8 cellular contexts compared by ENCODE assay signal in the genomic region with DNA sequence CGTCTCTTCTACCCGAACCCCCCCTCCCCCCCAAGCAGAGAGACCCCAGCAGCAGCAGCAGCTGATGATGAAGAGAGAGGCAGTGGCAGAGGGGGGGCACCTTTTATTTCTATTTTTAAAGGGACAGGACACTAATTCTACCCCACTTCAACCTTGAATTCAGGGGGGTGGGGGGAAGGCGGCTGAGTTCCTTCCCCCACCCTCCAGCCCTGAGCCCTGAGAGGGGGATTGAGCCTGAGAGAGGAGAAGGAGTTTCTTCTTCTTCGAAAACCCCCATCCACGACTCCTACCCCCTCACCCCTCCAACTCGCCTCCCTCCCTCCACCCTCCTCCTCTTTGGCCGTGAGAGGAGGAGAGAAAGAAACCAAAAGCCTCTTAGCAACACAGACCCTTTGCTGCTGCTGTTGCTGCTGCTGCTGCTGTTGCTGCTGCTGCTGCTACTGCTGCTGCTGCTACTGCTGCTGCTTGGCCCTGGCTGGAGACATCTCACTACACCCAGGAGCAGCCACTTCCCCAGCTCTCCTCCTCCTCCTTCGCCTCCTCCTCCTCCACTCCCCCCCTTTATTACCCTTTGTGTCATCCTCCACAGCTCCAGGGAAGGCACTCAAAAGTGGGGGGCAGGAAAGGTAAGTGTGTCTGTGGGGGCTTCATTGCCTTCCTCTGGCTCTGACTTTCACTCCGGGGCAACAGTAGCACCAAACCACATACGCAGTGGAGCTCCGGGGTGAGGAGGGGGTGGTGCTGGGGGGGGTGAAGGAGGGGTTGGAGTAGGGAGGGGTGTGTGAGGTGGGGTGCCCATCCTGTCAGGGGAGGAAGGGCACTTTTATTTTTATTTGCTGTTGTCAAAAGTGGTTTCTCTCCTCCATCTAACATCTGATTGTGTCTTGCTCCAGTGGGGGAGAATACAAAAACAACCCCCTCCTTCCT. TPM values are rescaled to one million over a fixed set of nuclear protein-coding genes. Genes with fewer than 3 reads are reported as not detected.
A peak's percentile ranks its signal among the peaks of the same experiment; 100 is the strongest.
DNase-seq lines count a peak whose midpoint lies in the region; ATAC-seq, FAIRE-seq and TF ChIP-seq lines count a peak whose summit lies in the region.

A gene (plus strand): TSS at position 33 of the 927 bp plus-strand sequence.

- no peaks in the 10 kb centered on the region for H3K9me3 ChIP-seq in CD8-positive, alpha-beta memory T cell (ENCODE audit: low read length)
- no peaks in the 10 kb centered on the region for H3K9me3 ChIP-seq in RWPE2 (ENCODE audit: severe bottlenecking)
- no peaks in the 10 kb centered on the region for H3K9me3 ChIP-seq in hepatocyte (ENCODE audit: low read depth)
- no peaks in the 10 kb centered on the region for H3K9me3 ChIP-seq in gastrocnemius medialis

- peaks cover 36% of the 10 kb centered on the region for H4K20me1 ChIP-seq in hepatocyte (ENCODE audit: insufficient read depth, poor library complexity, severe bottlenecking)

- H3K4me3 Mint-ChIP-seq in CD8-positive, alpha-beta memory T cell: peak within 1 kb of the TSS; percentile 93 to 100 (median 100)

- peak within 1 kb of the TSS; percentile 90 to 99 (median 98) for H3K27ac Mint-ChIP-seq in CD8-positive, alpha-beta memory T cell

- in situ Hi-C loops in gastrocnemius medialis (cut with MboI; ENCODE audit: low sequenced_read_pairs in 4 of 4): no loop called here

- peak within 1 kb of the TSS; percentile 72 for H2AFZ ChIP-seq in hepatocyte

- H3K27me3 Mint-ChIP-seq in CD8-positive, alpha-beta memory T cell: peaks cover 0 to 3% of the 10 kb centered on the region in 2 donors

- 1% methylated on average over 8 of the region's 11 CpGs for WGBS in hepatocyte (ENCODE audit: low lambda C conversion rate, missing lambda C conversion rate)

- peak; percentile 33 for ATAC-seq in HG03432 (IDR thresholded peaks at IDR 0.05; ENCODE audit: unreplicated experiment)
- peak; percentile 30 for ATAC-seq in RWPE2 (ENCODE audit: low read depth)
- peak; percentile 27 to 40 for ATAC-seq in gastrocnemius medialis

- no peaks in the 10 kb centered on the region for H3K27me3 ChIP-seq in CD8-positive, alpha-beta memory T cell (ENCODE audit: insufficient read depth, low read length, poor library complexity, severe bottlenecking)
- H3K27me3 ChIP-seq in RWPE2 (ENCODE audit: insufficient read depth, poor library complexity, severe bottlenecking): no peaks in the 10 kb centered on the region
- no peaks in the 10 kb centered on the region for H3K27me3 ChIP-seq in hepatocyte
- no peaks in the 10 kb centered on the region for H3K27me3 ChIP-seq in gastrocnemius medialis

- H3K27ac ChIP-seq in CD8-positive, alpha-beta memory T cell (ENCODE audit: low read depth, low read length): peak within 1 kb of the TSS; percentile 84
- peak within 1 kb of the TSS; percentile 74 for H3K27ac ChIP-seq in RWPE2 (ENCODE audit: poor library complexity, severe bottlenecking)
- H3K27ac ChIP-seq in angular gyrus (ENCODE audit: low read depth, low read length): peak within 1 kb of the TSS; percentile 94
- H3K27ac ChIP-seq in hepatocyte: peak within 1 kb of the TSS; percentile 94
- peak within 1 kb of the TSS; percentile 95 to 99 (median 98) for H3K27ac ChIP-seq in gastrocnemius medialis

- peak within 1 kb of the TSS; percentile 87 for H3K4me2 ChIP-seq in hepatocyte

- peaks cover 68 to 83% (median 77%) of the 10 kb centered on the region in 3 donors for H3K4me1 Mint-ChIP-seq in CD8-positive, alpha-beta memory T cell

- H3K4me1 ChIP-seq in CD8-positive, alpha-beta memory T cell (ENCODE audit: insufficient read depth, low read length): peaks cover 31% of the 10 kb centered on the region
- H3K4me1 ChIP-seq in RWPE2 (ENCODE audit: insufficient read depth, poor library complexity, severe bottlenecking): peaks cover 16% of the 10 kb centered on the region
- H3K4me1 ChIP-seq in hepatocyte (ENCODE audit: insufficient read depth): peaks cover 23% of the 10 kb centered on the region
- peaks cover 40 to 49% of the 10 kb centered on the region in 2 donors for H3K4me1 ChIP-seq in gastrocnemius medialis

- CTCF ChIA-PET in CD8-positive, alpha-beta memory T cell (lab: Charles Lee): interaction anchor here (0.7 to 1.1 kb wide), 3 partner anchors 197 to 624 kb away, joined by 3 read pairs; no protein-coding TSS in a partner anchor

- H3K36me3 ChIP-seq in CD8-positive, alpha-beta memory T cell (ENCODE audit: insufficient read depth, low read length): no peaks in the 10 kb centered on the region
- H3K36me3 ChIP-seq in RWPE2 (ENCODE audit: low read depth) (peaks cover 11% of the 10 kb centered on the region), hepatocyte (replicated peaks; ENCODE audit: insufficient read depth, low read depth) (no peaks in the 10 kb centered on the region), gastrocnemius medialis (no peaks in the 10 kb centered on the region)

- peak in 4 of 5 donors; percentile 56 to 79 (median 65) for DNase-seq in CD8-positive, alpha-beta memory T cell
- no peak for DNase-seq in GM19239 (ENCODE audit: insufficient read length, low spot score)
- DNase-seq in RWPE2 (ENCODE audit: low spot score): no peak
- peak; percentile 70 for DNase-seq in hepatocyte (ENCODE audit: low spot score)
- peak in 1 of 2 donors; percentile 2 for DNase-seq in gastrocnemius medialis
- DNase-seq in NCI-H1930 (lab: John Stamatoyannopoulos, UW): no peak

- H3K4me3 ChIP-seq in CD8-positive, alpha-beta memory T cell (ENCODE audit: low read length): peak within 1 kb of the TSS; percentile 79
- peak within 1 kb of the TSS; percentile 70 for H3K4me3 ChIP-seq in RWPE2 (ENCODE audit: severe bottlenecking)
- H3K4me3 ChIP-seq in hepatocyte: peak within 1 kb of the TSS; percentile 48
- H3K4me3 ChIP-seq in gastrocnemius medialis: peak within 1 kb of the TSS; percentile 84 to 98 (median 90)

- H3K9me3 Mint-ChIP-seq in CD8-positive, alpha-beta memory T cell: no peaks in the 10 kb centered on the region

- intact Hi-C loops in gastrocnemius medialis (cut with DNase I; ENCODE audit: low total_unique reads): loop anchor here (2.0 to 10.0 kb wide), 3 partner anchors 177 to 1563 kb away; a partner anchor contains a TSS

- TF ChIP-seq POLR2A in gastrocnemius medialis (IDR thresholded peaks at IDR 0.05): no peak

- FAIRE-seq in GM19239 (lab: Jason Lieb, UNC): peak; percentile 76

- TF ChIP-seq CTCF in RWPE2 (IDR thresholded peaks at IDR 0.05; ENCODE audit: poor library complexity, severe bottlenecking): no peak
- no peak for TF ChIP-seq CTCF in hepatocyte (IDR thresholded peaks at IDR 0.05; ENCODE audit: poor library complexity)
- no peak for TF ChIP-seq CTCF in gastrocnemius medialis (IDR thresholded peaks at IDR 0.05 in 4 of 5, conservative IDR thresholded peaks at IDR 0.05 in 1 of 5)

- H3K9me2 ChIP-seq in hepatocyte (replicated peaks; ENCODE audit: insufficient read depth): no peaks in the 10 kb centered on the region

- POLR2A ChIA-PET in CD8-positive, alpha-beta memory T cell (lab: Charles Lee): interaction anchor here (0.7 to 2.0 kb wide), 5 partner anchors 17 to 624 kb away, joined by 4 to 36 read pairs (median 5); a partner anchor contains a TSS

- H3K36me3 Mint-ChIP-seq in CD8-positive, alpha-beta memory T cell: peaks cover 0 to 28% (median 0%) of the 10 kb centered on the region in 3 donors

- H3K79me2 ChIP-seq in hepatocyte: peaks cover 86% of the 10 kb centered on the region

RNA-seq across cellular contexts. Expression of the gene that starts here (rescaled TPM):
- total RNA-seq in CD8-positive, alpha-beta memory T cell: 10 to 100 TPM; 15.2 to 18.3 TPM
- polyA plus RNA-seq in CD8-positive, alpha-beta memory T cell: 16.9 TPM
- 19.3 and 36.2 TPM in 2 replicates for total RNA-seq in hepatocyte
- polyA plus RNA-seq in hepatocyte: 20.9 and 29.2 TPM in 2 replicates
- total RNA-seq in gastrocnemius medialis: 10 to 100 TPM; 15.2 to 27.2 (median 15.5) TPM

Comparison
In these comparisons a context has a peak if more than half of its experiments do, and no peak if none do; other contexts are left out.
1. DNase-seq: peak in CD8-positive, alpha-beta memory T cell (4 of 5) and hepatocyte (single experiment); none in GM19239 (single experiment), RWPE2 (single experiment) and NCI-H1930 (0 of 2).
2. Peak in every context shown above with its lines, with median percentiles within 50 percentile points of each other: H3K27ac ChIP-seq, H3K4me3 ChIP-seq and ATAC-seq.